ENCODE assay signal across 8 cellular contexts in the genomic region with DNA sequence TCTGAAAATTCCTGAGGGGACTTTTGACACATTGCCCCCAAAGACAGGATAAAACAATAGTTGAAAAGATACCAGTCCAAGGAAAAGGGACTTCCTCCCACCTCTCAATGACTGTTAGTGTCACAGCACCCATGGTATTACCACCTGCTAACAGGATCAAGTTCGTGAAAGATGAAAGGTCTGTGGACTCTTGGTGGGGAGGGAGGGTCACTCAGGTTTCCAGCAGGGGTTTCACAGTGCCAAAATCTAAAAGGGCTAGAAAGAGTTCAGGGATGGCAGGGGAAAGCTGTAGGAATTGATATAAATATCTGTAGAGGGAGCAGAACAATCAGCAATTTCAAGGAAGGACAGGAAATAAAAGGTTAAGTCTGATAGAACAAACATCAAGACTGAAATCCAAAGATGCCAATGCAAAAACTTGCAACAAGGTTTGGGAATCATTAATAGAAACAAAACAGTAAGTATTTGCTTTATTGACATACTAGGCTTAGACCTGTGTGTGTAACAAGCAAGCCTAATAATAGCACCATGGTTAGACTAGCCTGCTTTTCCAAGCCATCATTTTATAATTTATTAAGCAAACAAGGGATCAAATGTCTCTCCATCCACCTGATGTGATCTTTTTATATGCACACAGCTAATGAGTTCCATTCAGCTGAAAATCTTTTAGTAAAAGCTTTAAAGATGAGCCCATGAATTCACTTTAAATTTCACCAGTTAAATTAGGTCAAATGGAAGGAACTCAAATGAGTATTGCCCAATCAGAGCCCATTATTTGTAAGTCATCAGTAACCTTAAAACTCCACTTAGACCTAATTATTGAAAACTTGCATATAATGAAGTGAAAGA. TPM values are rescaled to one million over a fixed set of nuclear protein-coding genes. Genes with fewer than 3 reads are reported as not detected.
A peak's percentile ranks its signal among the peaks of the same experiment; 100 is the strongest.
DNase-seq lines count a peak whose midpoint lies in the region; ATAC-seq and TF ChIP-seq lines count a peak whose summit lies in the region.

No MANE protein-coding gene starts in this region.

- H3K4me1 ChIP-seq in thoracic aorta (ENCODE audit: control insufficient read depth in 1 of 2, low read depth in 2 of 2) = peaks cover 41 to 45% of the 10 kb centered on the region in 2 donors

- POLR2A ChIA-PET in activated CD4-positive, alpha-beta T cell treated with anti-CD3 and anti-CD28 coated beads for 36 hours (lab: Charles Lee) = interaction anchor here (0.8 to 11.8 kb wide), 6 partner anchors 7 to 212 kb away, joined by 4 to 333 read pairs (median 30); a partner anchor contains a TSS
- POLR2A ChIA-PET in activated CD8-positive, alpha-beta T cell treated with anti-CD3 and anti-CD28 coated beads, Interleukin-2, amount 10 ng/mL, durations not matched to agents 7 days and 5 days (lab: Charles Lee) = interaction anchor here (1.3 to 19.3 kb wide), 5 partner anchors 12 to 689 kb away, joined by 3 to 1108 read pairs (median 26); a partner anchor contains a TSS

- H3K27me3 Mint-ChIP-seq in activated CD4-positive, alpha-beta T cell treated with anti-CD3 and anti-CD28 coated beads for 36 hours = no peaks in the 10 kb centered on the region
- H3K27me3 Mint-ChIP-seq in activated CD8-positive, alpha-beta T cell treated with anti-CD3 and anti-CD28 coated beads, Interleukin-2, amount 10 ng/mL, durations not matched to agents 7 days and 5 days (ENCODE audit: low read depth) = no peaks in the 10 kb centered on the region
- H3K27me3 Mint-ChIP-seq in immature natural killer cell (ENCODE audit: low read depth in 3 of 3) = peaks cover 11 to 56% (median 35%) of the 10 kb centered on the region in 3 donors

- H3K27ac ChIP-seq in thoracic aorta = peak overlapping the region; percentile 39 to 99

- CTCF ChIA-PET in activated CD4-positive, alpha-beta T cell treated with anti-CD3 and anti-CD28 coated beads for 36 hours (lab: Charles Lee) = interaction anchor here (0.9 to 26.4 kb wide), 4 partner anchors 12 to 45 kb away, joined by 3 to 461 read pairs (median 122); a partner anchor contains a TSS
- CTCF ChIA-PET in activated CD8-positive, alpha-beta T cell treated with anti-CD3 and anti-CD28 coated beads, Interleukin-2, amount 10 ng/mL, durations not matched to agents 7 days and 5 days (lab: Charles Lee) = interaction anchor here (0.6 to 13.3 kb wide), 5 partner anchors 11 to 320 kb away, joined by 3 to 412 read pairs (median 4); no protein-coding TSS in a partner anchor

- no peaks in the 10 kb centered on the region for H3K27me3 ChIP-seq in thoracic aorta (replicated peaks; ENCODE audit: insufficient read depth)

- no peaks in the 10 kb centered on the region for H3K9me3 Mint-ChIP-seq in activated CD4-positive, alpha-beta T cell treated with anti-CD3 and anti-CD28 coated beads for 36 hours (ENCODE audit: low read depth)
- no peaks in the 10 kb centered on the region for H3K9me3 Mint-ChIP-seq in activated CD8-positive, alpha-beta T cell treated with anti-CD3 and anti-CD28 coated beads, Interleukin-2, amount 10 ng/mL, durations not matched to agents 7 days and 5 days (ENCODE audit: insufficient read depth)
- no peaks in the 10 kb centered on the region for H3K9me3 Mint-ChIP-seq in immature natural killer cell

- H3K36me3 Mint-ChIP-seq in activated CD4-positive, alpha-beta T cell treated with anti-CD3 and anti-CD28 coated beads for 36 hours (ENCODE audit: low read depth) = peaks cover 87% of the 10 kb centered on the region
- H3K36me3 Mint-ChIP-seq in activated CD8-positive, alpha-beta T cell treated with anti-CD3 and anti-CD28 coated beads, Interleukin-2, amount 10 ng/mL, durations not matched to agents 7 days and 5 days (ENCODE audit: low read depth) = peaks cover 78% of the 10 kb centered on the region
- peaks cover 50 to 60% (median 54%) of the 10 kb centered on the region in 3 donors for H3K36me3 Mint-ChIP-seq in immature natural killer cell

- intact Hi-C loops in activated CD4-positive, alpha-beta T cell treated with anti-CD3 and anti-CD28 coated beads for 36 hours (cut with DNase I, micrococcal nuclease) = loop anchor here in 1 of 2 experiments (5.0 kb wide), 3 partner anchors 352 to 707 kb away; a partner anchor contains a TSS

- ATAC-seq in activated CD4-positive, alpha-beta T cell treated with anti-CD3 and anti-CD28 coated beads for 36 hours = no peak
- no peak for ATAC-seq in activated CD8-positive, alpha-beta T cell treated with anti-CD3 and anti-CD28 coated beads, Interleukin-2, amount 10 ng/mL, durations not matched to agents 7 days and 5 days
- no peak for ATAC-seq in thoracic aorta (ENCODE audit: insufficient number of reproducible peaks, low FRiP score, low read depth)
- ATAC-seq in GM18511 (IDR thresholded peaks at IDR 0.05; ENCODE audit: unreplicated experiment) = no peak
- ATAC-seq in GM18873 (IDR thresholded peaks at IDR 0.05; ENCODE audit: low FRiP score, unreplicated experiment) = no peak

- H3K4me3 ChIP-seq in thoracic aorta = peak overlapping the region; percentile 93

- DNase-seq in activated CD4-positive, alpha-beta T cell treated with anti-CD3 and anti-CD28 coated beads for 36 hours = no peak
- no peak for DNase-seq in activated CD4-positive, alpha-beta T cell treated with anti-CD3 and anti-CD28 coated beads for 48 hours
- no peak for DNase-seq in activated CD8-positive, alpha-beta T cell treated with anti-CD3 and anti-CD28 coated beads, Interleukin-2, amount 10 ng/mL, durations not matched to agents 7 days and 5 days
- DNase-seq in immature natural killer cell (no peak), thoracic aorta (ENCODE audit: low spot score) (no peak), NCI-H2107 (lab: John Stamatoyannopoulos, UW) (no peak)

- TF ChIP-seq CTCF in thoracic aorta (IDR thresholded peaks at IDR 0.05) = no peak

- H3K4me1 Mint-ChIP-seq in activated CD4-positive, alpha-beta T cell treated with anti-CD3 and anti-CD28 coated beads for 36 hours = peaks cover 47% of the 10 kb centered on the region
- H3K4me1 Mint-ChIP-seq in activated CD8-positive, alpha-beta T cell treated with anti-CD3 and anti-CD28 coated beads, Interleukin-2, amount 10 ng/mL, durations not matched to agents 7 days and 5 days (ENCODE audit: low read depth) = peaks cover 61% of the 10 kb centered on the region
- peaks cover 75 to 76% of the 10 kb centered on the region in 2 donors for H3K4me1 Mint-ChIP-seq in immature natural killer cell

- H3K4me3 Mint-ChIP-seq in activated CD4-positive, alpha-beta T cell treated with anti-CD3 and anti-CD28 coated beads for 36 hours = peak overlapping the region; percentile 95
- peak overlapping the region; percentile 97 for H3K4me3 Mint-ChIP-seq in activated CD8-positive, alpha-beta T cell treated with anti-CD3 and anti-CD28 coated beads, Interleukin-2, amount 10 ng/mL, durations not matched to agents 7 days and 5 days
- H3K4me3 Mint-ChIP-seq in immature natural killer cell = peak overlapping the region; percentile 96 to 99 (median 98)

- peaks cover 51% of the 10 kb centered on the region for H3K36me3 ChIP-seq in thoracic aorta

- no peaks in the 10 kb centered on the region for H3K9me3 ChIP-seq in thoracic aorta

- H3K27ac Mint-ChIP-seq in activated CD4-positive, alpha-beta T cell treated with anti-CD3 and anti-CD28 coated beads for 36 hours = peak overlapping the region; percentile 98
- peak overlapping the region; percentile 73 for H3K27ac Mint-ChIP-seq in activated CD8-positive, alpha-beta T cell treated with anti-CD3 and anti-CD28 coated beads, Interleukin-2, amount 10 ng/mL, durations not matched to agents 7 days and 5 days
- H3K27ac Mint-ChIP-seq in immature natural killer cell = peak overlapping the region; percentile 81 to 98 (median 94)

RNA-seq across cellular contexts. Expression of a gene that starts 3.7 kb away (rescaled TPM):
- total RNA-seq in activated CD4-positive, alpha-beta T cell treated with anti-CD3 and anti-CD28 coated beads for 36 hours = 100 to 1,000 TPM; 185 to 265 TPM
- 100 to 1,000 TPM; 249 to 261 TPM for total RNA-seq in activated CD8-positive, alpha-beta T cell treated with anti-CD3 and anti-CD28 coated beads, Interleukin-2, amount 10 ng/mL, durations not matched to agents 7 days and 5 days
- 100 to 1,000 TPM in 1 of 3 donors, 10 to 100 TPM in 2; 44.2 to 113 (median 73.0) TPM for polyA plus RNA-seq in immature natural killer cell
- 100 to 1,000 TPM; 588 to 607 TPM for total RNA-seq in thoracic aorta

RNA-seq across cellular contexts. Expression of a gene that starts 26.5 kb away (rescaled TPM):
- total RNA-seq in activated CD4-positive, alpha-beta T cell treated with anti-CD3 and anti-CD28 coated beads for 36 hours = under 1 TPM; 0.28 to 0.59 TPM
- total RNA-seq in activated CD8-positive, alpha-beta T cell treated with anti-CD3 and anti-CD28 coated beads, Interleukin-2, amount 10 ng/mL, durations not matched to agents 7 days and 5 days = not detected
- not detected for polyA plus RNA-seq in immature natural killer cell
- 10 to 100 TPM; 28.4 to 45.1 TPM for total RNA-seq in thoracic aorta

RNA-seq across cellular contexts. Expression of a gene that starts 53.7 kb away (rescaled TPM):
- 100 to 1,000 TPM; 197 to 240 TPM for total RNA-seq in activated CD4-positive, alpha-beta T cell treated with anti-CD3 and anti-CD28 coated beads for 36 hours
- 100 to 1,000 TPM; 208 to 214 TPM for total RNA-seq in activated CD8-positive, alpha-beta T cell treated with anti-CD3 and anti-CD28 coated beads, Interleukin-2, amount 10 ng/mL, durations not matched to agents 7 days and 5 days
- 10 to 100 TPM; 52.2 to 97.5 (median 82.3) TPM for polyA plus RNA-seq in immature natural killer cell
- total RNA-seq in thoracic aorta = 10 to 100 TPM; 85.7 to 94.5 TPM

Comparison
In these comparisons a context has a peak if more than half of its experiments do, and no peak if none do; other contexts are left out.
1. RNA of a gene that starts 26.5 kb away (total RNA-seq): 28.4 to 45.1 TPM in thoracic aorta; 0.28 to 0.59 TPM in activated CD4-positive, alpha-beta T cell treated with anti-CD3 and anti-CD28 coated beads for 36 hours and not detected in activated CD8-positive, alpha-beta T cell treated with anti-CD3 and anti-CD28 coated beads, Interleukin-2, amount 10 ng/mL, durations not matched to agents 7 days and 5 days; every median in the first group is over 10 times any median in the second.
2. Peak in every context shown above with its lines, with median percentiles within 50 percentile points of each other: H3K27ac Mint-ChIP-seq and H3K4me3 Mint-ChIP-seq.